Comparison of ENCODE assay signal across 16 cellular contexts in genomic region chr9:86921141-86921868, GRCh38.
"Had no signal": no experiment of that assay in that cellular context is flagged by ENCODE, and none has a peak within 500 bp of the region (broad histone marks: within the 10 kb centered on the region; RNA-seq: fewer than 3 reads in every experiment).

No MANE protein-coding gene starts in this region.

- H3K9me3 Mint-ChIP-seq: activated CD4-positive, alpha-beta memory T cell treated with anti-CD3 and anti-CD28 coated beads for 36 hours; activated naive CD8-positive, alpha-beta T cell treated with anti-CD3 and anti-CD28 coated beads, Interleukin-2, amount 10 ng/mL, durations not matched to agents 7 days and 5 days; T-helper 2 cell treated with Interferon-gamma antibody and Interleukin-4, amounts not matched to agents 5 μg/mL and 100 μg/mL, for 36 hours; WTC11 had no signal

- H3K4me1 Mint-ChIP-seq: activated naive CD8-positive, alpha-beta T cell treated with anti-CD3 and anti-CD28 coated beads, Interleukin-2, amount 10 ng/mL, durations not matched to agents 7 days and 5 days had no signal

- H3K4me3 Mint-ChIP-seq: activated CD4-positive, alpha-beta memory T cell treated with anti-CD3 and anti-CD28 coated beads for 36 hours; activated naive CD8-positive, alpha-beta T cell treated with anti-CD3 and anti-CD28 coated beads, Interleukin-2, amount 10 ng/mL, durations not matched to agents 7 days and 5 days; T-helper 2 cell treated with Interferon-gamma antibody and Interleukin-4, amounts not matched to agents 5 μg/mL and 100 μg/mL, for 36 hours; WTC11 had no signal

- H3K27ac Mint-ChIP-seq: activated CD4-positive, alpha-beta memory T cell treated with anti-CD3 and anti-CD28 coated beads for 36 hours; activated naive CD8-positive, alpha-beta T cell treated with anti-CD3 and anti-CD28 coated beads, Interleukin-2, amount 10 ng/mL, durations not matched to agents 7 days and 5 days; T-helper 2 cell treated with Interferon-gamma antibody and Interleukin-4, amounts not matched to agents 5 μg/mL and 100 μg/mL, for 36 hours; WTC11 had no signal

- DNase-seq: activated CD4-positive, alpha-beta memory T cell treated with anti-CD3 and anti-CD28 coated beads for 36 hours; activated CD4-positive, alpha-beta T cell treated with anti-CD3 and anti-CD28 coated beads for 4 hours; activated naive CD8-positive, alpha-beta T cell treated with anti-CD3 and anti-CD28 coated beads, Interleukin-2, amount 10 ng/mL, durations not matched to agents 7 days and 5 days; activated T-cell treated with anti-CD3 and anti-CD28 coated beads for 4 hours; amygdala; central memory CD4-positive, alpha-beta T cell; dorsolateral prefrontal cortex; erythroblast; midbrain; right cardiac atrium; stimulated activated CD4-positive, alpha-beta T cell treated with anti-CD3 and anti-CD28 coated beads, Interleukin-2, amount 100 ng/mL, for 24 hours; stimulated activated naive CD8-positive, alpha-beta T cell treated with anti-CD3 and anti-CD28 coated beads, Interleukin-15, Interleukin-2, amounts not matched to agents 100 U/mL and 50 U/mL, for 24 hours; substantia nigra; transverse colon had no signal

- H3K36me3 Mint-ChIP-seq: activated CD4-positive, alpha-beta memory T cell treated with anti-CD3 and anti-CD28 coated beads for 36 hours; activated naive CD8-positive, alpha-beta T cell treated with anti-CD3 and anti-CD28 coated beads, Interleukin-2, amount 10 ng/mL, durations not matched to agents 7 days and 5 days; WTC11 had no signal

- ATAC-seq: right cardiac atrium; stimulated activated naive CD8-positive, alpha-beta T cell treated with anti-CD3 and anti-CD28 coated beads, Interleukin-15, Interleukin-2, amounts not matched to agents 100 U/mL and 50 U/mL, for 24 hours; WTC11 had no signal
